Comparison of ENCODE assay signal across 11 cellular contexts in the genomic region with DNA sequence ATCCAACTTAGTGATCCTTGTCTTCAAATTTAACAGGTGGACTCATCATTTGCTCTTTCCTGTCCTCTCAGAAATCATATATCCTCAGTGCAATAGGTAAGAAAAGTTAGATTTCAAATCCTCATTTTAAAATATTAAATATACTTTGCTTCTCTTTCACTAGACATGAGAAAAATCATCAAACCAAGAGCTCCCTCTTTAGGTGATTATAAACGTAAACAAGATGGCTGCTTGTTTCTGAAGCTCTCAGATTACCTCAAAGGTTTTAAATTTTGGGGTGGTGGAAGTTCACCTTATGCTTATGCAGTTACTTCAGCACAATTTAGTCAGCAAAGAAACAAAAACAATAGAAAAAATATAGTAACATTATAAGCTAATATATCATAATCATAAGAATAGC. TPM values are rescaled to one million over a fixed set of nuclear protein-coding genes. Genes with fewer than 3 reads are reported as not detected.
DNase-seq lines count a peak whose midpoint lies in the region; ATAC-seq and TF ChIP-seq lines count a peak whose summit lies in the region.
"Had no signal": no experiment of that assay in that cellular context is flagged by ENCODE, and none has a peak within 500 bp of the region (broad histone marks: within the 10 kb centered on the region; RNA-seq: fewer than 3 reads in every experiment).

No MANE protein-coding gene starts in this region.

- no peaks in the 10 kb centered on the region for H3K4me1 Mint-ChIP-seq in chondrocyte (ENCODE audit: low read depth)

- H3K27me3 Mint-ChIP-seq in chondrocyte (ENCODE audit: low read depth), result no peaks in the 10 kb centered on the region

- no peak overlapping the region for H3K4me3 ChIP-seq in skeletal muscle cell (ENCODE audit: low read depth, low read length)

- DNase-seq in NCI-H82 (lab: John Stamatoyannopoulos, UW) (peak; percentile 45), NCI-H82 treated with DMSO at 0.1 percent for 48 hours (lab: John Stamatoyannopoulos, UW; ENCODE audit: unreplicated experiment) (no peak), NCI-H446 treated with DMSO at 0.1 percent for 48 hours (lab: John Stamatoyannopoulos, UW) (peak; percentile 8), chondrocyte (ENCODE audit: low spot score) (no peak), skeletal muscle cell (ENCODE audit: low read depth) (peak; percentile 0), kidney glomerular epithelial cell (lab: John Stamatoyannopoulos, UW) (no peak)
- DNase-seq: NCI-H774, T1000 had no signal

- H3K4me3 Mint-ChIP-seq in chondrocyte (ENCODE audit: unreplicated experiment), result no peak overlapping the region

- peak; percentile 25 for TF ChIP-seq CTCF in chondrocyte (IDR thresholded peaks at IDR 0.05)

- H3K36me3 Mint-ChIP-seq in chondrocyte (ENCODE audit: low read depth), result no peaks in the 10 kb centered on the region

- H3K9me3 Mint-ChIP-seq in chondrocyte (ENCODE audit: low read depth), result peaks cover 4% of the 10 kb centered on the region

- no peak overlapping the region for H3K27ac Mint-ChIP-seq in chondrocyte (ENCODE audit: unreplicated experiment)

- no peak for ATAC-seq in GM21526 (IDR thresholded peaks at IDR 0.05; ENCODE audit: low FRiP score, unreplicated experiment)
- no peak for ATAC-seq in GM18519 (IDR thresholded peaks at IDR 0.05; ENCODE audit: low FRiP score, unreplicated experiment)

RNA-seq across cellular contexts. Expression of gene CSN3, which starts 27.3 kb away (rescaled TPM):
- total RNA-seq in chondrocyte, result not detected in 3 replicates
- total RNA-seq: osteocyte had no signal

RNA-seq across cellular contexts. Expression of gene FDCSP, which starts 43.8 kb away (rescaled TPM):
- not detected in 3 replicates for total RNA-seq in chondrocyte
- total RNA-seq: osteocyte had no signal

Comparison
In these comparisons a context has a peak if more than half of its experiments do, and no peak if none do; other contexts are left out.
1. DNase-seq: peak in NCI-H82 (single experiment), NCI-H446 treated with DMSO at 0.1 percent for 48 hours (single experiment) and skeletal muscle cell (single experiment); none in NCI-H82 treated with DMSO at 0.1 percent for 48 hours (single experiment), chondrocyte (single experiment) and kidney glomerular epithelial cell (single experiment).